Comparison of ENCODE assay signal across 20 cellular contexts in genomic region chr19:49946415-49946814, GRCh38. TPM values are rescaled to one million over a fixed set of nuclear protein-coding genes. Genes with fewer than 3 reads are reported as not detected.
DNase-seq lines count a peak whose midpoint lies in the region; ATAC-seq, FAIRE-seq and TF ChIP-seq lines count a peak whose summit lies in the region.
"Had no signal": no experiment of that assay in that cellular context is flagged by ENCODE, and none has a peak within 500 bp of the region (broad histone marks: within the 10 kb centered on the region; RNA-seq: fewer than 3 reads in every experiment).

No MANE protein-coding gene starts in this region.

- peaks cover 4 to 6% of the 10 kb centered on the region in 2 donors for H3K9me3 Mint-ChIP-seq in stimulated activated naive B cell treated with anti-CD40 and anti-IgM and Interleukin-4, amounts not matched to agents 10 μg/mL and 1 μg/mL and 100 μg/mL, for 72 hours

- TF ChIP-seq CTCF in SK-N-SH (IDR thresholded peaks at IDR 0.05) (no peak), K562 (IDR thresholded peaks at IDR 0.05 in 2 of 3, conservative IDR thresholded peaks at IDR 0.05 in 1 of 3; ENCODE audit: insufficient read depth in 2 of 3, low read depth in 1 of 3, low read length in 3 of 3) (no peak), testis (IDR thresholded peaks at IDR 0.05) (no peak), OCI-LY7 (conservative IDR thresholded peaks at IDR 0.05; ENCODE audit: low read length) (no peak)

- ATAC-seq in SK-N-SH treated with all-trans-retinoic acid at 6 μM for 48 hours: no peak
- ATAC-seq in K562: peak; percentile 86
- no peak for ATAC-seq in stimulated activated naive B cell treated with anti-CD40 and anti-IgM and Interleukin-4, amounts not matched to agents 10 μg/mL and 1 μg/mL and 100 μg/mL, for 72 hours (replicated peaks)

- H4K20me1 ChIP-seq in SK-N-SH (ENCODE audit: insufficient read depth): no peaks in the 10 kb centered on the region
- H4K20me1 ChIP-seq in Karpas-422 (ENCODE audit: insufficient read depth, low read depth, low read length): no peaks in the 10 kb centered on the region
- no peaks in the 10 kb centered on the region for H4K20me1 ChIP-seq in K562 (replicated peaks; ENCODE audit: control insufficient read depth, insufficient read depth, low read length)
- H4K20me1 ChIP-seq in OCI-LY7 (ENCODE audit: insufficient read depth, low read length): no peaks in the 10 kb centered on the region
- H4K20me1 ChIP-seq: BLaER1 treated with 17β-estradiol and CSF1 and Interleukin-3, amounts not matched to agents 10 nM and 100 nM had no signal

- DNase-seq in SK-N-SH (no peak), Karpas-422 (peak; percentile 67), K562 (ENCODE audit: extremely low read depth in 1 of 4, low spot score in 3 of 4) (peak in 1 of 4 experiments; percentile 40), testis (peak; percentile 61), OCI-LY7 (ENCODE audit: low spot score) (no peak)
- DNase-seq in stimulated activated naive B cell treated with anti-CD40 and anti-IgM and Interleukin-4, amounts not matched to agents 10 μg/mL and 1 μg/mL and 100 μg/mL, for 72 hours: no peak
- DNase-seq: CD8-positive, alpha-beta memory T cell; GDM1; Kasumi-1; NCI-H1105; NCI-H2029; NCI-H524; NK-92 treated with Interleukin-12 subunit alpha and Interleukin-12 subunit beta, amount 100 ng/mL, for 24 hours; RPMI8226; SIG-M5 had no signal

- TF ChIP-seq EP300 in SK-N-SH (IDR thresholded peaks at IDR 0.05; ENCODE audit: borderline replicate concordance in 1 of 2, low read depth in 1 of 2, low read length in 1 of 2): no peak
- TF ChIP-seq EP300 in K562 (IDR thresholded peaks at IDR 0.05; ENCODE audit: low read length): no peak

- no peak overlapping the region for H3K4me3 Mint-ChIP-seq in stimulated activated naive B cell treated with anti-CD40 and anti-IgM and Interleukin-4, amounts not matched to agents 10 μg/mL and 1 μg/mL and 100 μg/mL, for 72 hours
- H3K4me3 Mint-ChIP-seq: CD8-positive, alpha-beta memory T cell had no signal

- H3K4me3 ChIP-seq in SK-N-SH (ENCODE audit: low read depth in 2 of 2, low read length in 1 of 2) (no peak overlapping the region), Karpas-422 (ENCODE audit: low read length) (no peak overlapping the region), K562 (no peak overlapping the region), testis (no peak overlapping the region), OCI-LY7 (ENCODE audit: low read depth, low read length, poor library complexity, severe bottlenecking) (no peak overlapping the region)
- H3K4me3 ChIP-seq: A549; BLaER1 treated with 17β-estradiol and CSF1 and Interleukin-3, amounts not matched to agents 10 nM and 100 nM had no signal

- TF ChIP-seq RAD21 in SK-N-SH (IDR thresholded peaks at IDR 0.05; ENCODE audit: low read length): no peak
- TF ChIP-seq RAD21 in K562 (CRISPR knock-in tag; conservative IDR thresholded peaks at IDR 0.05 in 1 of 2, IDR thresholded peaks at IDR 0.05 in 1 of 2): no peak

- H3K9ac ChIP-seq in SK-N-SH (no peak overlapping the region), Karpas-422 (ENCODE audit: low read length) (no peak overlapping the region), K562 (ENCODE audit: insufficient read depth in 1 of 2, low read depth in 2 of 2, low read length in 2 of 2) (no peak overlapping the region)
- H3K9ac ChIP-seq: BLaER1 treated with 17β-estradiol and CSF1 and Interleukin-3, amounts not matched to agents 10 nM and 100 nM had no signal

- no peaks in the 10 kb centered on the region for H3K36me3 Mint-ChIP-seq in stimulated activated naive B cell treated with anti-CD40 and anti-IgM and Interleukin-4, amounts not matched to agents 10 μg/mL and 1 μg/mL and 100 μg/mL, for 72 hours

- no peaks in the 10 kb centered on the region for H3F3A ChIP-seq in SK-N-SH (replicated peaks; ENCODE audit: insufficient read depth)

- H3K4me2 ChIP-seq in SK-N-SH: no peak overlapping the region
- H3K4me2 ChIP-seq in Karpas-422 (ENCODE audit: low read depth, low read length, poor library complexity, severe bottlenecking): no peak overlapping the region
- H3K4me2 ChIP-seq in K562 (ENCODE audit: insufficient read depth, low read length): no peak overlapping the region
- H3K4me2 ChIP-seq in OCI-LY7 (ENCODE audit: low read length): no peak overlapping the region
- H3K4me2 ChIP-seq: A549; BLaER1 treated with 17β-estradiol and CSF1 and Interleukin-3, amounts not matched to agents 10 nM and 100 nM had no signal

- H3K9me1 ChIP-seq in K562 (ENCODE audit: control insufficient read depth, insufficient read depth, low read length): no peaks in the 10 kb centered on the region

- POLR2A ChIA-PET in SK-N-SH (lab: Yijun Ruan, JAX) (no interaction called here), K562 (lab: Yijun Ruan, JAX) (no interaction called here), OCI-LY7 (lab: Charles Lee) (no interaction called here)

- in situ Hi-C loops in K562 (cut with MboI): no loop called here

- peaks cover 27 to 47% of the 10 kb centered on the region in 2 donors for H3K27me3 Mint-ChIP-seq in stimulated activated naive B cell treated with anti-CD40 and anti-IgM and Interleukin-4, amounts not matched to agents 10 μg/mL and 1 μg/mL and 100 μg/mL, for 72 hours

- no TSS peak for BruUV-seq in K562 (replicated peaks; lab: Mats Ljungman, UMichigan)
- BruUV-seq in OCI-LY7 (replicated peaks; lab: Mats Ljungman, UMichigan): no TSS peak

- TF ChIP-seq POLR2A in K562 (conservative IDR thresholded peaks at IDR 0.05) (no peak), testis (IDR thresholded peaks at IDR 0.05) (no peak)

- H3K4me1 Mint-ChIP-seq in stimulated activated naive B cell treated with anti-CD40 and anti-IgM and Interleukin-4, amounts not matched to agents 10 μg/mL and 1 μg/mL and 100 μg/mL, for 72 hours: peaks cover 8 to 17% of the 10 kb centered on the region in 2 donors
- H3K4me1 Mint-ChIP-seq: CD8-positive, alpha-beta memory T cell had no signal

- no peaks in the 10 kb centered on the region for H3K4me1 ChIP-seq in SK-N-SH (ENCODE audit: control insufficient read depth in 1 of 2, insufficient read depth in 2 of 2, low read depth in 1 of 2, low read length in 1 of 2)
- H3K4me1 ChIP-seq in Karpas-422 (ENCODE audit: low read length): peaks cover 9% of the 10 kb centered on the region
- H3K4me1 ChIP-seq in K562 (replicated peaks in 1 of 2; ENCODE audit: control insufficient read depth in 2 of 2, insufficient read depth in 2 of 2, low read length in 2 of 2): peaks cover 3 to 5% of the 10 kb centered on the region in 2 experiments; a peak in 3 of 5 replicates
- H3K4me1 ChIP-seq in testis: peaks cover under 1% of the 10 kb centered on the region
- H3K4me1 ChIP-seq in OCI-LY7 (ENCODE audit: insufficient read depth, low read length, poor library complexity, severe bottlenecking): no peaks in the 10 kb centered on the region

- no peak overlapping the region for H2AFZ ChIP-seq in SK-N-SH (ENCODE audit: low read depth)
- no peak overlapping the region for H2AFZ ChIP-seq in Karpas-422 (ENCODE audit: low read length)
- no peak overlapping the region for H2AFZ ChIP-seq in K562 (ENCODE audit: low read depth, low read length)
- no peak overlapping the region for H2AFZ ChIP-seq in OCI-LY7 (ENCODE audit: low read length)

- no peaks in the 10 kb centered on the region for H3K9me2 ChIP-seq in SK-N-SH
- H3K9me2 ChIP-seq in Karpas-422 (replicated peaks; ENCODE audit: insufficient read depth, low read length): no peaks in the 10 kb centered on the region
- no peaks in the 10 kb centered on the region for H3K9me2 ChIP-seq in OCI-LY7 (ENCODE audit: insufficient read depth, low read length)

- H3K79me2 ChIP-seq in SK-N-SH (ENCODE audit: insufficient read depth) (no peaks in the 10 kb centered on the region), Karpas-422 (ENCODE audit: low read length) (no peaks in the 10 kb centered on the region), K562 (ENCODE audit: control insufficient read depth, insufficient read depth, low read length) (no peaks in the 10 kb centered on the region), OCI-LY7 (ENCODE audit: insufficient read depth, low read depth, low read length) (no peaks in the 10 kb centered on the region)

- no peak overlapping the region for H3K27ac Mint-ChIP-seq in stimulated activated naive B cell treated with anti-CD40 and anti-IgM and Interleukin-4, amounts not matched to agents 10 μg/mL and 1 μg/mL and 100 μg/mL, for 72 hours
- H3K27ac Mint-ChIP-seq: CD8-positive, alpha-beta memory T cell had no signal

- no peaks in the 10 kb centered on the region for H3K9me3 ChIP-seq in SK-N-SH
- no peaks in the 10 kb centered on the region for H3K9me3 ChIP-seq in Karpas-422 (ENCODE audit: low read length)
- no peaks in the 10 kb centered on the region for H3K9me3 ChIP-seq in K562 (replicated peaks; ENCODE audit: control insufficient read depth, insufficient read depth, low read depth, low read length)
- H3K9me3 ChIP-seq in testis: no peaks in the 10 kb centered on the region
- no peaks in the 10 kb centered on the region for H3K9me3 ChIP-seq in OCI-LY7 (ENCODE audit: low read length)
- H3K9me3 ChIP-seq: A549 had no signal

- CTCF ChIA-PET in SK-N-SH (lab: Yijun Ruan, JAX): interaction anchor here (1.1 to 5.9 kb wide), 2 partner anchors 8 to 11 kb away, joined by 3 to 48 read pairs; no protein-coding TSS in a partner anchor
- CTCF ChIA-PET in K562 (lab: Yijun Ruan, JAX; ENCODE audit: low intra/inter-chr PET ratio): interaction anchor here (0.6 kb wide), 1 partner anchor 671 kb away, joined by 5 read pairs; no protein-coding TSS in a partner anchor
- CTCF ChIA-PET in OCI-LY7 (lab: Charles Lee; ENCODE audit: unreplicated experiment): no interaction called here

- WGBS in SK-N-SH (ENCODE audit: low lambda C conversion rate): 32% methylated on average over 8 of the region's 8 CpGs
- 8% methylated on average over 8 of the region's 8 CpGs for WGBS in K562 (ENCODE audit: insufficient coverage, low coverage, missing lambda C conversion rate)
- 58 to 90% methylated on average over 4 to 8 of the region's 8 CpGs for WGBS in testis, 2 donors

- H3K36me3 ChIP-seq in SK-N-SH (replicated peaks in 1 of 2; ENCODE audit: control insufficient read depth in 1 of 2, insufficient read depth in 2 of 2, low read length in 1 of 2) (no peaks in the 10 kb centered on the region), Karpas-422 (ENCODE audit: insufficient read depth, low read length) (no peaks in the 10 kb centered on the region), K562 (ENCODE audit: control insufficient read depth, insufficient read depth, low read length) (no peaks in the 10 kb centered on the region), testis (ENCODE audit: low read depth, missing control alignments) (no peaks in the 10 kb centered on the region), OCI-LY7 (ENCODE audit: insufficient read depth, low read length) (no peaks in the 10 kb centered on the region)
- H3K36me3 ChIP-seq: BLaER1 treated with 17β-estradiol and CSF1 and Interleukin-3, amounts not matched to agents 10 nM and 100 nM had no signal

- H3K27me3 ChIP-seq in SK-N-SH (ENCODE audit: insufficient read depth): peaks cover 60% of the 10 kb centered on the region; the same call in 1 of the 2 replicates
- no peaks in the 10 kb centered on the region for H3K27me3 ChIP-seq in Karpas-422 (ENCODE audit: low read length)
- peaks cover 3 to 4% of the 10 kb centered on the region in 2 experiments; a peak in 3 of 5 replicates for H3K27me3 ChIP-seq in K562 (ENCODE audit: control insufficient read depth in 2 of 2, insufficient read depth in 2 of 2, low read length in 2 of 2)
- no peaks in the 10 kb centered on the region for H3K27me3 ChIP-seq in testis
- H3K27me3 ChIP-seq: BLaER1 treated with 17β-estradiol and CSF1 and Interleukin-3, amounts not matched to agents 10 nM and 100 nM had no signal

- H3K27ac ChIP-seq in SK-N-SH (ENCODE audit: low read depth in 2 of 2, low read length in 1 of 2) (no peak overlapping the region), Karpas-422 (ENCODE audit: low read length) (no peak overlapping the region), K562 (ENCODE audit: extremely low read depth, low read depth, low read length) (no peak overlapping the region), testis (no peak overlapping the region), OCI-LY7 (ENCODE audit: low read depth, low read length, poor library complexity, severe bottlenecking) (no peak overlapping the region)
- H3K27ac ChIP-seq: A549; BLaER1 treated with 17β-estradiol and CSF1 and Interleukin-3, amounts not matched to agents 10 nM and 100 nM had no signal

- no peak for FAIRE-seq in K562 (lab: Jason Lieb, UNC)
- FAIRE-seq: A549, GM12891 had no signal

- intact Hi-C loops in K562 (cut with micrococcal nuclease) (no loop called here), testis (cut with DNase I; ENCODE audit: low total_unique reads) (no loop called here), OCI-LY7 (cut with micrococcal nuclease; ENCODE audit: unreplicated experiment) (no loop called here)

RNA-seq across cellular contexts. Expression of gene SIGLEC11, which starts 14.6 kb away (rescaled TPM):
- not detected in 2 replicates for polyA plus RNA-seq in SK-N-SH (2012; rRNA removed)
- polyA plus RNA-seq in SK-N-SH (2012; cell fraction: cytosol; rRNA removed): not detected in 2 replicates
- polyA plus RNA-seq in SK-N-SH (2012; cell fraction: nucleus; rRNA removed): not detected in 2 replicates
- 0.87 TPM in 1 of 2 replicates, not detected in the other for total RNA-seq in Karpas-422 (2014; rRNA removed; shearing (Covaris generic); ENCODE audit: low replicate concordance)
- not detected in 2 replicates for total RNA-seq in K562 (2011; cell fraction: chromatin; rRNA removed; ENCODE audit: low replicate concordance)
- not detected in 2 replicates for total RNA-seq in K562 (2011; cell fraction: nucleolus; rRNA removed)
- total RNA-seq in K562 (2011; cell fraction: nucleoplasm; rRNA removed): not detected in 2 replicates
- total RNA-seq in K562 (2014; rRNA removed): not detected in 2 replicates
- total RNA-seq in K562 (2014; rRNA removed; fragmentation: Illumina TruSeq; extraction: Trizol): not detected in 2 replicates
- total RNA-seq in K562 (2015; rRNA removed; fragmentation: Illumina TruSeq; extraction: Trizol): not detected in 2 replicates
- total RNA-seq in K562 (2021): not detected in 2 replicates
- polyA plus RNA-seq in K562 (2011; rRNA removed): not detected in 2 replicates
- not detected in 2 replicates for polyA plus RNA-seq in K562 (2011; cell fraction: cytosol; rRNA removed)
- 0.04 TPM in 1 of 2 replicates, not detected in the other for polyA plus RNA-seq in K562 (2011; cell fraction: nucleus; rRNA removed)
- not detected in 2 replicates for polyA plus RNA-seq in K562 (2012)
- not detected in 2 replicates for polyA plus RNA-seq in K562 (2014; fragmentation: Illumina TruSeq; extraction: Trizol)
- not detected for polyA plus RNA-seq in K562 (2014; fragmentation: Nextera tagmentation; extraction: Ambion mirVana)
- polyA plus RNA-seq in K562 (2014; rRNA removed): not detected in 2 replicates
- not detected in 2 replicates for polyA minus RNA-seq in K562 (2011; rRNA and poly(A)+ RNA removed)
- polyA minus RNA-seq in K562 (2011; cell fraction: cytosol; rRNA and poly(A)+ RNA removed): not detected in 2 replicates
- polyA minus RNA-seq in K562 (2011; cell fraction: nucleus; rRNA and poly(A)+ RNA removed): not detected in 2 replicates
- 1 to 10 TPM; 6.0 to 8.5 TPM for total RNA-seq in testis
- polyA plus RNA-seq in testis (ENCODE audit: insufficient read depth, low read depth, low replicate concordance): 5.8 TPM
- not detected in 2 replicates for total RNA-seq in OCI-LY7 (2014; rRNA removed; shearing (Covaris generic))
- total RNA-seq in OCI-LY7 (2022): not detected in 2 replicates
- total RNA-seq: CD8-positive, alpha-beta memory T cell; H4 had no signal
- polyA plus RNA-seq: A549; CD8-positive, alpha-beta memory T cell had no signal

RNA-seq across cellular contexts. Expression of gene NUP62, which starts 17.1 kb away (rescaled TPM):
- polyA plus RNA-seq in SK-N-SH (2012; rRNA removed) (14.6 and 16.2 TPM in 2 replicates), K562 (2011; rRNA removed) (20.8 and 27.4 TPM in 2 replicates), K562 (2014; fragmentation: Illumina TruSeq; extraction: Trizol) (89.2 and 102 TPM in 2 replicates), K562 (2014; fragmentation: Nextera tagmentation; extraction: Ambion mirVana) (10 to 100 TPM; 16.9 to 20.7 TPM), K562 (2014; rRNA removed) (66.0 and 71.8 TPM in 2 replicates), testis (ENCODE audit: insufficient read depth, low read depth, low replicate concordance) (135 TPM)
- polyA plus RNA-seq in SK-N-SH (2012; cell fraction: cytosol; rRNA removed): 11.7 and 14.3 TPM in 2 replicates
- 21.6 and 23.5 TPM in 2 replicates for polyA plus RNA-seq in SK-N-SH (2012; cell fraction: nucleus; rRNA removed)
- 35.0 and 37.9 TPM in 2 replicates for total RNA-seq in Karpas-422 (2014; rRNA removed; shearing (Covaris generic); ENCODE audit: low replicate concordance)
- total RNA-seq in K562 (2011; cell fraction: chromatin; rRNA removed; ENCODE audit: low replicate concordance): 61.1 and 124 TPM in 2 replicates
- total RNA-seq in K562 (2011; cell fraction: nucleolus; rRNA removed): 57.5 and 59.2 TPM in 2 replicates
- total RNA-seq in K562 (2011; cell fraction: nucleoplasm; rRNA removed): 77.8 and 90.7 TPM in 2 replicates
- total RNA-seq in K562 (2014; rRNA removed) (78.5 and 101 TPM in 2 replicates), K562 (2014; rRNA removed; fragmentation: Illumina TruSeq; extraction: Trizol) (49.1 and 51.3 TPM in 2 replicates), K562 (2015; rRNA removed; fragmentation: Illumina TruSeq; extraction: Trizol) (68.0 and 70.2 TPM in 2 replicates), K562 (2021) (109 and 118 TPM in 2 replicates), testis (100 to 1,000 TPM in 1 of 2 donors, 10 to 100 TPM in 1; 78.4 to 112 TPM), OCI-LY7 (2022) (70.1 and 76.3 TPM in 2 replicates)
- 24.2 and 45.3 TPM in 2 replicates for polyA plus RNA-seq in K562 (2011; cell fraction: cytosol; rRNA removed)
- polyA plus RNA-seq in K562 (2011; cell fraction: nucleus; rRNA removed): 21.8 and 35.3 TPM in 2 replicates
- 51.8 and 87.1 TPM in 2 replicates for polyA plus RNA-seq in K562 (2012)
- polyA minus RNA-seq in K562 (2011; rRNA and poly(A)+ RNA removed): 14.2 and 15.0 TPM in 2 replicates
- polyA minus RNA-seq in K562 (2011; cell fraction: cytosol; rRNA and poly(A)+ RNA removed): 25.2 and 30.2 TPM in 2 replicates
- polyA minus RNA-seq in K562 (2011; cell fraction: nucleus; rRNA and poly(A)+ RNA removed): 12.9 and 13.6 TPM in 2 replicates
- 56.3 and 75.6 TPM in 2 replicates for total RNA-seq in OCI-LY7 (2014; rRNA removed; shearing (Covaris generic))

RNA-seq across cellular contexts. Expression of gene ATF5, which starts 17.4 kb away (rescaled TPM):
- 11.1 and 11.7 TPM in 2 replicates for polyA plus RNA-seq in SK-N-SH (2012; rRNA removed)
- polyA plus RNA-seq in SK-N-SH (2012; cell fraction: cytosol; rRNA removed): 10.3 TPM in 2 replicates
- polyA plus RNA-seq in SK-N-SH (2012; cell fraction: nucleus; rRNA removed): 20.7 and 27.7 TPM in 2 replicates
- 454 and 537 TPM in 2 replicates for total RNA-seq in Karpas-422 (2014; rRNA removed; shearing (Covaris generic); ENCODE audit: low replicate concordance)
- total RNA-seq in K562 (2011; cell fraction: chromatin; rRNA removed; ENCODE audit: low replicate concordance): 9.2 and 9.5 TPM in 2 replicates
- total RNA-seq in K562 (2011; cell fraction: nucleolus; rRNA removed): 5.7 and 9.2 TPM in 2 replicates
- total RNA-seq in K562 (2011; cell fraction: nucleoplasm; rRNA removed): 10.9 and 12.4 TPM in 2 replicates
- 20.5 and 21.7 TPM in 2 replicates for total RNA-seq in K562 (2014; rRNA removed)
- total RNA-seq in K562 (2014; rRNA removed; fragmentation: Illumina TruSeq; extraction: Trizol): 10.8 and 11.1 TPM in 2 replicates
- 11.1 and 13.0 TPM in 2 replicates for total RNA-seq in K562 (2015; rRNA removed; fragmentation: Illumina TruSeq; extraction: Trizol)
- total RNA-seq in K562 (2021): 52.4 and 57.6 TPM in 2 replicates
- polyA plus RNA-seq in K562 (2011; rRNA removed): 3.0 and 5.9 TPM in 2 replicates
- polyA plus RNA-seq in K562 (2011; cell fraction: cytosol; rRNA removed): 4.5 and 8.9 TPM in 2 replicates
- polyA plus RNA-seq in K562 (2011; cell fraction: nucleus; rRNA removed): 6.4 and 6.8 TPM in 2 replicates
- 38.4 and 739 TPM in 2 replicates for polyA plus RNA-seq in K562 (2012)
- polyA plus RNA-seq in K562 (2014; fragmentation: Illumina TruSeq; extraction: Trizol): 30.7 and 53.3 TPM in 2 replicates
- polyA plus RNA-seq in K562 (2014; fragmentation: Nextera tagmentation; extraction: Ambion mirVana): 1 to 10 TPM; 3.8 to 5.2 TPM
- 39.6 and 42.8 TPM in 2 replicates for polyA plus RNA-seq in K562 (2014; rRNA removed)
- 0.74 and 1.9 TPM in 2 replicates for polyA minus RNA-seq in K562 (2011; rRNA and poly(A)+ RNA removed)
- polyA minus RNA-seq in K562 (2011; cell fraction: cytosol; rRNA and poly(A)+ RNA removed): 2.4 and 4.5 TPM in 2 replicates
- 0.54 and 0.89 TPM in 2 replicates for polyA minus RNA-seq in K562 (2011; cell fraction: nucleus; rRNA and poly(A)+ RNA removed)
- total RNA-seq in testis: 10 to 100 TPM; 31.3 to 38.5 TPM
- 64.5 TPM for polyA plus RNA-seq in testis (ENCODE audit: insufficient read depth, low read depth, low replicate concordance)
- total RNA-seq in OCI-LY7 (2014; rRNA removed; shearing (Covaris generic)): 265 and 268 TPM in 2 replicates
- 527 and 597 TPM in 2 replicates for total RNA-seq in OCI-LY7 (2022)

RNA-seq across cellular contexts. Expression of gene IL4I1, which starts 49.7 kb away (rescaled TPM):
- polyA plus RNA-seq in SK-N-SH (2012; rRNA removed): 0.35 and 0.50 TPM in 2 replicates
- polyA plus RNA-seq in SK-N-SH (2012; cell fraction: cytosol; rRNA removed): 0.27 and 0.31 TPM in 2 replicates
- 0.76 and 0.97 TPM in 2 replicates for polyA plus RNA-seq in SK-N-SH (2012; cell fraction: nucleus; rRNA removed)
- not detected in 2 replicates for total RNA-seq in Karpas-422 (2014; rRNA removed; shearing (Covaris generic); ENCODE audit: low replicate concordance)
- total RNA-seq in K562 (2011; cell fraction: chromatin; rRNA removed; ENCODE audit: low replicate concordance): 0.93 TPM in 1 of 2 replicates, not detected in the other
- 1.8 TPM in 2 replicates for total RNA-seq in K562 (2011; cell fraction: nucleolus; rRNA removed)
- total RNA-seq in K562 (2011; cell fraction: nucleoplasm; rRNA removed): 0.37 and 0.46 TPM in 2 replicates
- total RNA-seq in K562 (2014; rRNA removed): 0.90 and 0.95 TPM in 2 replicates
- total RNA-seq in K562 (2014; rRNA removed; fragmentation: Illumina TruSeq; extraction: Trizol): 0.33 TPM in 1 of 2 replicates, not detected in the other
- 0.19 and 0.43 TPM in 2 replicates for total RNA-seq in K562 (2015; rRNA removed; fragmentation: Illumina TruSeq; extraction: Trizol)
- total RNA-seq in K562 (2021): 0.55 and 0.76 TPM in 2 replicates
- 0.06 and 0.31 TPM in 2 replicates for polyA plus RNA-seq in K562 (2011; rRNA removed)
- polyA plus RNA-seq in K562 (2011; cell fraction: cytosol; rRNA removed): 0.04 and 0.36 TPM in 2 replicates
- polyA plus RNA-seq in K562 (2011; cell fraction: nucleus; rRNA removed): 0.24 and 0.27 TPM in 2 replicates
- 0.50 and 0.56 TPM in 2 replicates for polyA plus RNA-seq in K562 (2012)
- polyA plus RNA-seq in K562 (2014; fragmentation: Illumina TruSeq; extraction: Trizol): 0.15 TPM in 1 of 2 replicates, not detected in the other
- polyA plus RNA-seq in K562 (2014; fragmentation: Nextera tagmentation; extraction: Ambion mirVana): under 1 TPM in 1 of 2 experiments, not detected in 1; 0.13 TPM
- 0.09 and 0.44 TPM in 2 replicates for polyA plus RNA-seq in K562 (2014; rRNA removed)
- 0.11 TPM in 1 of 2 replicates, not detected in the other for polyA minus RNA-seq in K562 (2011; rRNA and poly(A)+ RNA removed)
- 0.67 and 0.73 TPM in 2 replicates for polyA minus RNA-seq in K562 (2011; cell fraction: cytosol; rRNA and poly(A)+ RNA removed)
- 0.67 and 0.81 TPM in 2 replicates for polyA minus RNA-seq in K562 (2011; cell fraction: nucleus; rRNA and poly(A)+ RNA removed)
- 10 to 100 TPM; 17.1 to 20.4 TPM for total RNA-seq in testis
- polyA plus RNA-seq in testis (ENCODE audit: insufficient read depth, low read depth, low replicate concordance): 61.9 TPM
- 0.25 and 0.39 TPM in 2 replicates for total RNA-seq in OCI-LY7 (2014; rRNA removed; shearing (Covaris generic))
- 1.7 and 1.8 TPM in 2 replicates for total RNA-seq in OCI-LY7 (2022)

Comparison
In these comparisons a context has a peak if more than half of its experiments do, and no peak if none do; other contexts are left out.
1. DNase-seq: peak in Karpas-422 (single experiment) and testis (single experiment); none in SK-N-SH (single experiment), OCI-LY7 (single experiment) and stimulated activated naive B cell treated with anti-CD40 and anti-IgM and Interleukin-4, amounts not matched to agents 10 μg/mL and 1 μg/mL and 100 μg/mL, for 72 hours (single experiment).